ENCODE assay signal across 23 cellular contexts in genomic region chr13:41501281-41501680, GRCh38. TPM values are rescaled to one million over a fixed set of nuclear protein-coding genes. Genes with fewer than 3 reads are reported as not detected.
DNase-seq lines count a peak whose midpoint lies in the region; ATAC-seq and TF ChIP-seq lines count a peak whose summit lies in the region.
"Had no signal": no experiment of that assay in that cellular context is flagged by ENCODE, and none has a peak within 500 bp of the region (broad histone marks: within the 10 kb centered on the region; RNA-seq: fewer than 3 reads in every experiment).

No MANE protein-coding gene starts in this region.

- no peaks in the 10 kb centered on the region for H3K27me3 Mint-ChIP-seq in naive thymus-derived CD4-positive, alpha-beta T cell

- H2AFZ ChIP-seq in OCI-LY7 (ENCODE audit: low read length): no peak overlapping the region; the same call in 1 of the 2 replicates

- H4K20me1 ChIP-seq in OCI-LY7 (ENCODE audit: insufficient read depth, low read length): no peaks in the 10 kb centered on the region

- peak overlapping the region; percentile 88 for H3K4me2 ChIP-seq in OCI-LY7 (ENCODE audit: low read length)
- H3K4me2 ChIP-seq: SK-N-SH had no signal

- H3K36me3 Mint-ChIP-seq in naive thymus-derived CD4-positive, alpha-beta T cell: peaks cover 8 to 33% (median 14%) of the 10 kb centered on the region in 5 donors

- in situ Hi-C loops in KBM-7 (cut with MboI; ENCODE audit: low pct_unique_long_range_greater_than_20kb, low sequenced_read_pairs): no loop called here

- H3K27ac ChIP-seq in OCI-LY7 (ENCODE audit: low read depth, low read length, poor library complexity, severe bottlenecking): peak overlapping the region; percentile 98
- peak overlapping the region; percentile 22 for H3K27ac ChIP-seq in naive thymus-derived CD4-positive, alpha-beta T cell (ENCODE audit: low read depth, low read length)
- H3K27ac ChIP-seq: 22Rv1, epithelial cell of prostate, gastroesophageal sphincter, testis had no signal

- POLR2A ChIA-PET in OCI-LY7 (lab: Charles Lee): interaction anchor here (1.0 to 9.5 kb wide), 11 partner anchors 9 to 482 kb away, joined by 3 to 82 read pairs (median 4); partner anchors contain the start of genes ELF1 and RGCC
- POLR2A ChIA-PET in naive thymus-derived CD4-positive, alpha-beta T cell (lab: Charles Lee): interaction anchor here (0.7 to 16.2 kb wide), 5 partner anchors 10 to 44 kb away, joined by 3 to 284 read pairs (median 3); no protein-coding TSS in a partner anchor

- H3K27ac Mint-ChIP-seq in naive thymus-derived CD4-positive, alpha-beta T cell: peak overlapping the region; percentile 83 to 96 (median 92)

- intact Hi-C loops in OCI-LY7 (cut with micrococcal nuclease; ENCODE audit: unreplicated experiment): loop anchor here (2.0 to 10.0 kb wide), 4 partner anchors 190 to 709 kb away; partner anchors contain the start of genes NAA16 and WBP4
- intact Hi-C loops in naive thymus-derived CD4-positive, alpha-beta T cell (cut with micrococcal nuclease): loop anchor here in 1 of 2 donors (5.0 kb wide), 1 partner anchor 41 kb away; no protein-coding TSS in a partner anchor
- intact Hi-C loops in left cardiac atrium (cut with DNase I): no loop called here

- no peak for ATAC-seq in naive thymus-derived CD4-positive, alpha-beta T cell
- ATAC-seq in left cardiac atrium: no peak
- ATAC-seq: gastroesophageal sphincter had no signal

- CTCF ChIA-PET in OCI-LY7 (lab: Charles Lee; ENCODE audit: unreplicated experiment): interaction anchor here (0.6 to 3.7 kb wide), 3 partner anchors 9 to 42 kb away, joined by 3 to 24 read pairs (median 7); no protein-coding TSS in a partner anchor
- CTCF ChIA-PET in naive thymus-derived CD4-positive, alpha-beta T cell (lab: Charles Lee): interaction anchor here (1.0 to 2.6 kb wide), 3 partner anchors 16 to 42 kb away, joined by 3 to 14 read pairs (median 5); no protein-coding TSS in a partner anchor

- peaks cover 46 to 77% (median 69%) of the 10 kb centered on the region in 7 donors for H3K4me1 Mint-ChIP-seq in naive thymus-derived CD4-positive, alpha-beta T cell

- peak overlapping the region; percentile 64 for H3K4me3 ChIP-seq in OCI-LY7 (ENCODE audit: low read depth, low read length, poor library complexity, severe bottlenecking)
- H3K4me3 ChIP-seq in naive thymus-derived CD4-positive, alpha-beta T cell (ENCODE audit: low read length): no peak overlapping the region
- H3K4me3 ChIP-seq: gastroesophageal sphincter, spleen, testis had no signal

- no TSS peak for BruUV-seq in OCI-LY7 (replicated peaks; lab: Mats Ljungman, UMichigan)

- H3K4me3 Mint-ChIP-seq in naive thymus-derived CD4-positive, alpha-beta T cell: peak overlapping the region in 7 of 10 donors; percentile 14 to 71 (median 49)
- H3K4me3 Mint-ChIP-seq: activated T-cell treated with anti-CD3 and anti-CD28 coated beads, Interleukin-2, amount 50 U/mL, for 4 hours had no signal

- peak; percentile 31 for DNase-seq in SIG-M5 treated with dmso at 0.1 percent for 504 hours (lab: John Stamatoyannopoulos, UW; ENCODE audit: unreplicated experiment)
- no peak for DNase-seq in SIG-M5 (lab: John Stamatoyannopoulos, UW)
- DNase-seq in KBM-7: peak; percentile 24
- DNase-seq in OCI-LY7 (ENCODE audit: low spot score): peak; percentile 71
- DNase-seq in naive thymus-derived CD4-positive, alpha-beta T cell: no peak
- DNase-seq in stimulated activated CD4-positive, alpha-beta T cell treated with anti-CD3 and anti-CD28 coated beads, Interleukin-4, amount 100 ng/mL, for 1 hour: no peak
- no peak for DNase-seq in left cardiac atrium
- DNase-seq in NCI-H2081 (lab: John Stamatoyannopoulos, UW): no peak
- DNase-seq: activated CD4-positive, alpha-beta T cell treated with anti-CD3 and anti-CD28 coated beads, Interleukin-2, amount 50 U/mL, for 4 hours; activated T-cell treated with anti-CD3 and anti-CD28 coated beads, Interleukin-2, amount 50 U/mL, for 4 hours; dermis blood vessel endothelial cell; DMS79 treated with DMSO at 0.1 percent for 48 hours; midbrain; NCI-H1092 treated with DMSO at 0.1 percent for 48 hours; NCI-H2107; NCI-H526; SK-N-SH; spleen; testis had no signal

- no peak for TF ChIP-seq CTCF in OCI-LY7 (conservative IDR thresholded peaks at IDR 0.05; ENCODE audit: low read length)

- H3K9me3 Mint-ChIP-seq in naive thymus-derived CD4-positive, alpha-beta T cell: peaks cover 0 to 23% (median 5%) of the 10 kb centered on the region in 11 donors

- H3K27me3 ChIP-seq in naive thymus-derived CD4-positive, alpha-beta T cell (ENCODE audit: control insufficient read depth in 2 of 2, insufficient read depth in 2 of 2, low read length in 2 of 2): no peaks in the 10 kb centered on the region
- H3K27me3 ChIP-seq: gastroesophageal sphincter, spleen, testis had no signal

- peaks cover 22% of the 10 kb centered on the region for H3K36me3 ChIP-seq in OCI-LY7 (ENCODE audit: insufficient read depth, low read length)
- H3K36me3 ChIP-seq in naive thymus-derived CD4-positive, alpha-beta T cell (ENCODE audit: control insufficient read depth in 2 of 3, insufficient read depth in 3 of 3, low read length in 3 of 3): no peaks in the 10 kb centered on the region
- H3K36me3 ChIP-seq: gastroesophageal sphincter, spleen had no signal

- no peaks in the 10 kb centered on the region for H3K9me2 ChIP-seq in OCI-LY7 (ENCODE audit: insufficient read depth, low read length)
- H3K9me2 ChIP-seq: SK-N-SH had no signal

- H3K9me3 ChIP-seq in OCI-LY7 (ENCODE audit: low read length): peaks cover 22% of the 10 kb centered on the region
- no peaks in the 10 kb centered on the region for H3K9me3 ChIP-seq in naive thymus-derived CD4-positive, alpha-beta T cell (ENCODE audit: control insufficient read depth in 2 of 3, low read length in 3 of 3)
- H3K9me3 ChIP-seq: SK-N-SH, testis had no signal

- no peaks in the 10 kb centered on the region for H3K79me2 ChIP-seq in OCI-LY7 (ENCODE audit: insufficient read depth, low read depth, low read length)

- peaks cover 98% of the 10 kb centered on the region for H3K4me1 ChIP-seq in OCI-LY7 (ENCODE audit: insufficient read depth, low read length, poor library complexity, severe bottlenecking)
- peaks cover 32 to 57% of the 10 kb centered on the region in 2 donors for H3K4me1 ChIP-seq in naive thymus-derived CD4-positive, alpha-beta T cell (ENCODE audit: control insufficient read depth in 2 of 2, insufficient read depth in 2 of 2, low read length in 2 of 2)
- H3K4me1 ChIP-seq: testis had no signal

RNA-seq across cellular contexts. Expression of gene RGCC, which starts 43.9 kb away (rescaled TPM):
- 219 and 274 TPM in 2 replicates for total RNA-seq in OCI-LY7 (2014; rRNA removed; shearing (Covaris generic))
- total RNA-seq in OCI-LY7 (2022) (89.5 and 101 TPM in 2 replicates), left cardiac atrium (10 to 100 TPM; 40.8 to 43.2 TPM)
- 100 to 1,000 TPM in 4 of 5 experiments, 10 to 100 TPM in 1; 45.9 to 402 (median 197) TPM for total RNA-seq in naive thymus-derived CD4-positive, alpha-beta T cell
- 100 to 1,000 TPM; 123 to 284 TPM for polyA plus RNA-seq in naive thymus-derived CD4-positive, alpha-beta T cell
- polyA plus RNA-seq: H1 had no signal

Comparison
In these comparisons a context has a peak if more than half of its experiments do, and no peak if none do; other contexts are left out.
1. DNase-seq: peak in SIG-M5 treated with dmso at 0.1 percent for 504 hours (single experiment), KBM-7 (single experiment) and OCI-LY7 (single experiment); none in SIG-M5 (single experiment), naive thymus-derived CD4-positive, alpha-beta T cell (0 of 9), stimulated activated CD4-positive, alpha-beta T cell treated with anti-CD3 and anti-CD28 coated beads, Interleukin-4, amount 100 ng/mL, for 1 hour (single experiment), left cardiac atrium (single experiment) and NCI-H2081 (0 of 2).